Comparison of ENCODE assay signal across 20 cellular contexts in genomic region chr7:37527109-37527508, GRCh38.
"Had no signal": no experiment of that assay in that cellular context is flagged by ENCODE, and none has a peak within 500 bp of the region (broad histone marks: within the 10 kb centered on the region; RNA-seq: fewer than 3 reads in every experiment).

No MANE protein-coding gene starts in this region.

- DNase-seq: Kasumi-1, MM.1S, NCI-H1092 treated with DMSO at 0.1 percent for 48 hours, NCI-H1436, NCI-H187, NCI-H2029, NCI-H2081 treated with DMSO at 0.1 percent for 48 hours, NCI-H2171, NCI-H226, NCI-H510A, NCI-H524 treated with DMSO at 0.1 percent for 48 hours, NCI-H69, NCI-H774, RPMI8226, SHP77, SK-N-SH had no signal

- H3K27ac ChIP-seq: KMS-11 had no signal

- H3K9ac ChIP-seq: KMS-11, SK-N-SH had no signal

- H3K4me3 ChIP-seq: K562 had no signal

- ATAC-seq: K562 had no signal

- H3K9me2 ChIP-seq: SK-N-SH had no signal

- H3K4me3 Mint-ChIP-seq: IgD-negative memory B cell had no signal

- H3K27ac Mint-ChIP-seq: IgD-negative memory B cell had no signal

- FAIRE-seq: K562, RCC 7860 had no signal

- H3K4me1 Mint-ChIP-seq: IgD-negative memory B cell had no signal

- H3K9me3 Mint-ChIP-seq: IgD-negative memory B cell had no signal

- H3K4me2 ChIP-seq: KMS-11, SK-N-SH had no signal
